ENCODE assay signal across 25 cellular contexts in the genomic region with DNA sequence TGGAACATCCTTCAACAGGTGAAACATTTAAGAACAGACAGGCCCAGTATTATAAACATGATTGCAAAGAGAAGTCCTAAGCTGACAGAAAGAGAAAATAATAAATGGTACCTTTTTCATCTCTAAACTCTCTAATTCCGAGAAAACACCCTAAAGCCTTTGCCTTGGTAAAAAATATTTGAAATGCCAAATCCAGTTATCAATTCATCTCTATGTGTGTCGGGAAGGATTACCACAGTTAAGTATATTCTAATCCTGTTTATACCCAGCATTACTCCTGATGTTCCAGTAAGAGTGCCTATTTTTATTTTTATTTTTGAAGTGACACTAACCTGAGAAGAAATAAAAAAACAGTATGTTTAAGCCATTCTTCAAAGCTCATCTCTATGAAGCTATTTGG.
DNase-seq lines count a peak whose midpoint lies in the region; ATAC-seq and TF ChIP-seq lines count a peak whose summit lies in the region.
"Had no signal": no experiment of that assay in that cellular context is flagged by ENCODE, and none has a peak within 500 bp of the region (broad histone marks: within the 10 kb centered on the region; RNA-seq: fewer than 3 reads in every experiment).

No MANE protein-coding gene starts in this region.

- POLR2A ChIA-PET in SK-N-SH (lab: Yijun Ruan, JAX): no interaction called here
- POLR2A ChIA-PET in OCI-LY7 (lab: Charles Lee): no interaction called here

- no peaks in the 10 kb centered on the region for H3K27me3 ChIP-seq in SK-N-SH (ENCODE audit: insufficient read depth)
- H3K27me3 ChIP-seq: BE2C, Peyer's patch had no signal

- no peaks in the 10 kb centered on the region for H3K9me2 ChIP-seq in SK-N-SH
- H3K9me2 ChIP-seq in OCI-LY7 (ENCODE audit: insufficient read depth, low read length): no peaks in the 10 kb centered on the region

- H3K9me3 Mint-ChIP-seq in mesothelial cell of epicardium (no peaks in the 10 kb centered on the region), type B pancreatic cell (no peaks in the 10 kb centered on the region)

- peak overlapping the region; percentile 92 to 96; a peak in 3 of 4 replicates for H3K27ac ChIP-seq in SK-N-SH (ENCODE audit: low read depth in 2 of 2, low read length in 1 of 2)
- no peak overlapping the region for H3K27ac ChIP-seq in OCI-LY7 (ENCODE audit: low read depth, low read length, poor library complexity, severe bottlenecking)
- H3K27ac ChIP-seq: Peyer's patch had no signal

- H3K79me2 ChIP-seq in SK-N-SH (ENCODE audit: insufficient read depth) (no peaks in the 10 kb centered on the region), OCI-LY7 (ENCODE audit: insufficient read depth, low read depth, low read length) (no peaks in the 10 kb centered on the region)

- no peak for TF ChIP-seq RAD21 in SK-N-SH (IDR thresholded peaks at IDR 0.05; ENCODE audit: low read length)

- intact Hi-C loops in OCI-LY7 (cut with micrococcal nuclease; ENCODE audit: unreplicated experiment): no loop called here

- CTCF ChIA-PET in SK-N-SH (lab: Yijun Ruan, JAX): interaction anchor here (0.9 to 1.4 kb wide), 2 partner anchors 8 to 15 kb away, joined by 4 read pairs; no protein-coding TSS in a partner anchor
- CTCF ChIA-PET in OCI-LY7 (lab: Charles Lee; ENCODE audit: unreplicated experiment): no interaction called here

- WGBS in SK-N-SH (ENCODE audit: low lambda C conversion rate): 41% methylated on average over 2 of the region's 2 CpGs

- H3K4me1 Mint-ChIP-seq in mesothelial cell of epicardium (peaks cover 60% of the 10 kb centered on the region), type B pancreatic cell (ENCODE audit: unreplicated experiment) (peaks cover 38% of the 10 kb centered on the region)
- H3K4me1 Mint-ChIP-seq: CD14-positive monocyte; CD8-positive, alpha-beta memory T cell had no signal

- TF ChIP-seq CTCF in SK-N-SH (IDR thresholded peaks at IDR 0.05) (no peak), mesothelial cell of epicardium (IDR thresholded peaks at IDR 0.05; ENCODE audit: unreplicated experiment) (no peak), type B pancreatic cell (conservative IDR thresholded peaks at IDR 0.05) (no peak), OCI-LY7 (conservative IDR thresholded peaks at IDR 0.05; ENCODE audit: low read length) (no peak)

- no peak overlapping the region for H3K4me3 Mint-ChIP-seq in mesothelial cell of epicardium
- no peak overlapping the region for H3K4me3 Mint-ChIP-seq in type B pancreatic cell
- H3K4me3 Mint-ChIP-seq: CD14-positive monocyte; CD8-positive, alpha-beta memory T cell had no signal

- H2AFZ ChIP-seq in SK-N-SH (ENCODE audit: low read depth) (no peak overlapping the region), OCI-LY7 (ENCODE audit: low read length) (no peak overlapping the region)

- H3K4me1 ChIP-seq in SK-N-SH (ENCODE audit: control insufficient read depth in 1 of 2, insufficient read depth in 2 of 2, low read depth in 1 of 2, low read length in 1 of 2) (peaks cover 23 to 46% of the 10 kb centered on the region in 2 experiments), OCI-LY7 (ENCODE audit: insufficient read depth, low read length, poor library complexity, severe bottlenecking) (no peaks in the 10 kb centered on the region)

- BruUV-seq in OCI-LY7 (replicated peaks; lab: Mats Ljungman, UMichigan): no TSS peak

- H4K20me1 ChIP-seq in SK-N-SH (ENCODE audit: insufficient read depth) (no peaks in the 10 kb centered on the region), OCI-LY7 (ENCODE audit: insufficient read depth, low read length) (no peaks in the 10 kb centered on the region)

- peak overlapping the region; percentile 98 for H3K27ac Mint-ChIP-seq in mesothelial cell of epicardium
- H3K27ac Mint-ChIP-seq in type B pancreatic cell: peak overlapping the region; percentile 94
- H3K27ac Mint-ChIP-seq: CD14-positive monocyte; CD8-positive, alpha-beta memory T cell had no signal

- H3K9ac ChIP-seq in SK-N-SH: no peak overlapping the region

- H3K9me3 ChIP-seq in SK-N-SH (no peaks in the 10 kb centered on the region), OCI-LY7 (ENCODE audit: low read length) (no peaks in the 10 kb centered on the region)
- H3K9me3 ChIP-seq: BE2C, Peyer's patch had no signal

- H3K4me2 ChIP-seq in SK-N-SH (no peak overlapping the region), OCI-LY7 (ENCODE audit: low read length) (no peak overlapping the region)

- DNase-seq in SK-N-SH (no peak), cerebellar cortex (ENCODE audit: low spot score) (peak; percentile 55), mesothelial cell of epicardium (ENCODE audit: low spot score in 2 of 2, unreplicated experiment in 2 of 2) (no peak), type B pancreatic cell (ENCODE audit: extremely low spot score, unreplicated experiment) (no peak), NCI-H345 (lab: John Stamatoyannopoulos, UW) (no peak), NCI-H2107 (lab: John Stamatoyannopoulos, UW) (no peak), OCI-LY7 (ENCODE audit: low spot score) (no peak)
- DNase-seq: 8988T; ACHN; BE2C; CD8-positive, alpha-beta memory T cell; DMS 273 treated with DMSO at 0.1 percent for 48 hours; DMS79; GDM1; NCI-H1092; NCI-H1436; NCI-H187; NCI-H2081 treated with DMSO at 0.1 percent for 48 hours; NCI-H2171 treated with DMSO at 0.1 percent for 48 hours; NCI-H524; NCI-H774; Peyer's patch had no signal

- ATAC-seq in SK-N-SH treated with all-trans-retinoic acid at 6 μM for 48 hours: no peak

- 0 out of 4 replicates have a peak, but pooled peaks of 1 of the 2 experiments have one; percentile 19 for TF ChIP-seq EP300 in SK-N-SH (IDR thresholded peaks at IDR 0.05; ENCODE audit: borderline replicate concordance in 1 of 2, low read depth in 1 of 2, low read length in 1 of 2)

- H3K27me3 Mint-ChIP-seq in mesothelial cell of epicardium (ENCODE audit: low read depth) (no peaks in the 10 kb centered on the region), type B pancreatic cell (no peaks in the 10 kb centered on the region)

- H3K36me3 Mint-ChIP-seq in mesothelial cell of epicardium (no peaks in the 10 kb centered on the region), type B pancreatic cell (no peaks in the 10 kb centered on the region)
- H3K36me3 Mint-ChIP-seq: CD14-positive monocyte; CD8-positive, alpha-beta memory T cell had no signal

- H3K36me3 ChIP-seq in SK-N-SH (replicated peaks in 1 of 2; ENCODE audit: control insufficient read depth in 1 of 2, insufficient read depth in 2 of 2, low read length in 1 of 2): no peaks in the 10 kb centered on the region
- no peaks in the 10 kb centered on the region for H3K36me3 ChIP-seq in OCI-LY7 (ENCODE audit: insufficient read depth, low read length)
- H3K36me3 ChIP-seq: BE2C, Peyer's patch had no signal

- H3K4me3 ChIP-seq in SK-N-SH (ENCODE audit: low read depth in 2 of 2, low read length in 1 of 2) (no peak overlapping the region), OCI-LY7 (ENCODE audit: low read depth, low read length, poor library complexity, severe bottlenecking) (no peak overlapping the region)
- H3K4me3 ChIP-seq: GM12878, Peyer's patch had no signal

- H3F3A ChIP-seq in SK-N-SH (replicated peaks; ENCODE audit: insufficient read depth): peaks cover 34% of the 10 kb centered on the region

TF ChIP-seq in SK-N-SH, 30 proteins besides CTCF, POLR2A, EP300 and RAD21:
- TF ChIP-seq TCF12 (IDR thresholded peaks at IDR 0.05) (no peak), POLR2AphosphoS5 (IDR thresholded peaks at IDR 0.05; ENCODE audit: low read depth, low read length) (peak; percentile 10; the same call in 1 of the 2 replicates)

TF ChIP-seq in SK-N-SH treated with all-trans-retinoic acid at 6 μM for 48 hours, 23 proteins besides CTCF, POLR2A, EP300 and RAD21 (continues in another document):
- TF ChIP-seq OSR1 (CRISPR knock-in tag; IDR thresholded peaks at IDR 0.05): no peak
- TF ChIP-seq ZNF8 (CRISPR knock-in tag; IDR thresholded peaks at IDR 0.05): no peak
- TF ChIP-seq RARB (CRISPR knock-in tag; IDR thresholded peaks at IDR 0.05): no peak
- TF ChIP-seq, protein P1, sequence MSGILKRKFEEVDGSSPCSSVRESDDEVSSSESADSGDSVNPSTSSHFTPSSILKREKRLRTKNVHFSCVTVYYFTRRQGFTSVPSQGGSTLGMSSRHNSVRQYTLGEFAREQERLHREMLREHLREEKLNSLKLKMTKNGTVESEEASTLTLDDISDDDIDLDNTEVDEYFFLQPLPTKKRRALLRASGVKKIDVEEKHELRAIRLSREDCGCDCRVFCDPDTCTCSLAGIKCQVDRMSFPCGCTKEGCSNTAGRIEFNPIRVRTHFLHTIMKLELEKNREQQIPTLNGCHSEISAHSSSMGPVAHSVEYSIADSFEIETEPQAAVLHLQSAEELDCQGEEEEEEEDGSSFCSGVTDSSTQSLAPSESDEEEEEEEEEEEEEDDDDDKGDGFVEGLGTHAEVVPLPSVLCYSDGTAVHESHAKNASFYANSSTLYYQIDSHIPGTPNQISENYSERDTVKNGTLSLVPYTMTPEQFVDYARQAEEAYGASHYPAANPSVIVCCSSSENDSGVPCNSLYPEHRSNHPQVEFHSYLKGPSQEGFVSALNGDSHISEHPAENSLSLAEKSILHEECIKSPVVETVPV (CRISPR knock-in tag; IDR thresholded peaks at IDR 0.05): no peak
- TF ChIP-seq, protein P2, sequence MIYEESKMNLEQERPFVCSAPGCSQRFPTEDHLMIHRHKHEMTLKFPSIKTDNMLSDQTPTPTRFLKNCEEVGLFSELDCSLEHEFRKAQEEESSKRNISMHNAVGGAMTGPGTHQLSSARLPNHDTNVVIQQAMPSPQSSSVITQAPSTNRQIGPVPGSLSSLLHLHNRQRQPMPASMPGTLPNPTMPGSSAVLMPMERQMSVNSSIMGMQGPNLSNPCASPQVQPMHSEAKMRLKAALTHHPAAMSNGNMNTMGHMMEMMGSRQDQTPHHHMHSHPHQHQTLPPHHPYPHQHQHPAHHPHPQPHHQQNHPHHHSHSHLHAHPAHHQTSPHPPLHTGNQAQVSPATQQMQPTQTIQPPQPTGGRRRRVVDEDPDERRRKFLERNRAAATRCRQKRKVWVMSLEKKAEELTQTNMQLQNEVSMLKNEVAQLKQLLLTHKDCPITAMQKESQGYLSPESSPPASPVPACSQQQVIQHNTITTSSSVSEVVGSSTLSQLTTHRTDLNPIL (CRISPR knock-in tag; IDR thresholded peaks at IDR 0.05; ENCODE audit: low read depth): no peak
- TF ChIP-seq ZNF70 (CRISPR knock-in tag; IDR thresholded peaks at IDR 0.05): no peak
